16 cellular contexts compared by ENCODE assay signal in genomic region chr4:147076179-147076578, GRCh38.
DNase-seq lines count a peak whose midpoint lies in the region; ATAC-seq and TF ChIP-seq lines count a peak whose summit lies in the region.
"Had no signal": no experiment of that assay in that cellular context is flagged by ENCODE, and none has a peak within 500 bp of the region (broad histone marks: within the 10 kb centered on the region; RNA-seq: fewer than 3 reads in every experiment).

No MANE protein-coding gene starts in this region.

- H3K27me3 Mint-ChIP-seq in MCF 10A (ENCODE audit: insufficient read depth, unreplicated experiment), result no peaks in the 10 kb centered on the region

- 94% methylated on average over 2 of the region's 2 CpGs for WGBS in mammary epithelial cell (ENCODE audit: low coverage, missing lambda C conversion rate)

- H3K27ac ChIP-seq in mammary epithelial cell (ENCODE audit: insufficient read depth, low read depth, low read length) (no peak overlapping the region), brain microvascular endothelial cell (no peak overlapping the region)

- H3K4me3 Mint-ChIP-seq in MCF 10A (ENCODE audit: unreplicated experiment), result no peak overlapping the region
- H3K4me3 Mint-ChIP-seq: H9 had no signal

- intact Hi-C loops in MCF 10A (cut with micrococcal nuclease) (no loop called here), mammary epithelial cell (cut with micrococcal nuclease) (no loop called here)

- H3K36me3 ChIP-seq in mammary epithelial cell (ENCODE audit: insufficient read depth, low read length), result no peaks in the 10 kb centered on the region
- H3K36me3 ChIP-seq in brain microvascular endothelial cell (replicated peaks), result no peaks in the 10 kb centered on the region

- H2AFZ ChIP-seq in mammary epithelial cell (ENCODE audit: low read depth, low read length), result no peak overlapping the region

- TF ChIP-seq CTCF in MCF 10A (IDR thresholded peaks at IDR 0.05; ENCODE audit: unreplicated experiment) (no peak), mammary epithelial cell (conservative IDR thresholded peaks at IDR 0.05 in 1 of 2, IDR thresholded peaks at IDR 0.05 in 1 of 2; ENCODE audit: extremely low read depth in 1 of 2, insufficient read depth in 1 of 2, low read depth in 1 of 2, low read length in 2 of 2) (no peak), brain microvascular endothelial cell (IDR thresholded peaks at IDR 0.05; ENCODE audit: low read depth, low read length, missing control alignments) (no peak)

- H3K36me3 Mint-ChIP-seq in MCF 10A (ENCODE audit: insufficient read depth, unreplicated experiment), result no peaks in the 10 kb centered on the region

- ATAC-seq in GM21367 (IDR thresholded peaks at IDR 0.05; ENCODE audit: unreplicated experiment), result no peak

- no peak overlapping the region for H3K27ac Mint-ChIP-seq in MCF 10A (ENCODE audit: low read depth, unreplicated experiment)
- H3K27ac Mint-ChIP-seq: H9 had no signal

- H3K4me1 ChIP-seq in mammary epithelial cell (ENCODE audit: insufficient read depth, low read length), result peaks cover 4% of the 10 kb centered on the region

- peaks cover 7% of the 10 kb centered on the region for H3K9me3 Mint-ChIP-seq in MCF 10A (ENCODE audit: unreplicated experiment)

- H3K27me3 ChIP-seq in mammary epithelial cell (ENCODE audit: insufficient read depth, low read length), result peaks cover 4% of the 10 kb centered on the region
- no peaks in the 10 kb centered on the region for H3K27me3 ChIP-seq in brain microvascular endothelial cell (replicated peaks)

- in situ Hi-C loops in mammary epithelial cell (cut with MboI; ENCODE audit: low sequenced_read_pairs in 2 of 2), result loop anchor here in 1 of 2 donors (25.0 kb wide), 1 partner anchor 739 kb away; no protein-coding TSS in a partner anchor
- in situ Hi-C loops in Caki2 (cut with HindIII; ENCODE audit: low pct_unique_long_range_greater_than_20kb, low sequenced_read_pairs), result no loop called here
- in situ Hi-C loops in brain microvascular endothelial cell (cut with HindIII; ENCODE audit: low pct_ligation_motif_present, low sequenced_read_pairs), result no loop called here

- POLR2A ChIA-PET in MCF 10A (lab: Yijun Ruan, JAX), result interaction anchor here (0.7 to 0.9 kb wide), 3 partner anchors 8 to 1883 kb away, joined by 3 read pairs; no protein-coding TSS in a partner anchor

- no TSS peak for BruUV-seq in MCF 10A (replicated peaks; lab: Mats Ljungman, UMichigan)
- BruUV-seq in mammary epithelial cell (replicated peaks; lab: Mats Ljungman, UMichigan), result no TSS peak

- peaks cover 24% of the 10 kb centered on the region for H3K4me1 Mint-ChIP-seq in MCF 10A (ENCODE audit: insufficient read depth, unreplicated experiment)

- H3K9ac ChIP-seq in mammary epithelial cell (ENCODE audit: insufficient read depth, low read length), result no peak overlapping the region

- CTCF ChIA-PET in MCF 10A (lab: Yijun Ruan, JAX) (interaction anchor here (1.4 to 1.7 kb wide), 2 partner anchors 20 to 57 kb away, joined by 4 to 5 read pairs; no protein-coding TSS in a partner anchor), mammary epithelial cell (lab: Charles Lee; ENCODE audit: low non-redundant PET) (no interaction called here)

- DNase-seq in MCF 10A (ENCODE audit: unreplicated experiment) (peak; percentile 30), mammary epithelial cell (no peak), Caki2 (ENCODE audit: low read depth) (peak; percentile 21), RPMI7951 (ENCODE audit: low read depth) (peak; percentile 32), left kidney (ENCODE audit: low read depth, low spot score) (peak; percentile 29), SW480 (ENCODE audit: low spot score) (no peak), brain microvascular endothelial cell (no peak)
- DNase-seq: C1 segment of cervical spinal cord, H9, MV-4-11, NCI-H1436, NCI-H2029, NCI-H2171 treated with DMSO at 0.1 percent for 48 hours, NCI-H446 treated with DMSO at 0.1 percent for 48 hours, SIG-M5 had no signal

- H3K4me2 ChIP-seq in mammary epithelial cell (ENCODE audit: insufficient read depth, low read depth, low read length), result no peak overlapping the region

- H3K79me2 ChIP-seq in mammary epithelial cell (ENCODE audit: insufficient read depth, low read length), result no peaks in the 10 kb centered on the region

- dilution Hi-C loops in mammary epithelial cell (cut with HindIII; ENCODE audit: low sequenced_read_pairs), result no loop called here

- H3K4me3 ChIP-seq in mammary epithelial cell (replicated peaks in 1 of 3; ENCODE audit: insufficient read depth in 1 of 3, low read depth in 2 of 3, low read length in 3 of 3) (no peak overlapping the region), brain microvascular endothelial cell (ENCODE audit: low read depth, low read length) (no peak overlapping the region)

- H4K20me1 ChIP-seq in mammary epithelial cell (ENCODE audit: insufficient read depth, low read length), result no peaks in the 10 kb centered on the region

- no peaks in the 10 kb centered on the region for H3K9me3 ChIP-seq in mammary epithelial cell (replicated peaks; ENCODE audit: insufficient read depth, low read length)

Comparison
In these comparisons a context has a peak if more than half of its experiments do, and no peak if none do; other contexts are left out.
1. DNase-seq: peak in MCF 10A (single experiment), Caki2 (single experiment), RPMI7951 (single experiment) and left kidney (single experiment); none in mammary epithelial cell (single experiment), SW480 (single experiment) and brain microvascular endothelial cell (single experiment).